ENCODE assay signal across 1 cellular context in the genomic region with DNA sequence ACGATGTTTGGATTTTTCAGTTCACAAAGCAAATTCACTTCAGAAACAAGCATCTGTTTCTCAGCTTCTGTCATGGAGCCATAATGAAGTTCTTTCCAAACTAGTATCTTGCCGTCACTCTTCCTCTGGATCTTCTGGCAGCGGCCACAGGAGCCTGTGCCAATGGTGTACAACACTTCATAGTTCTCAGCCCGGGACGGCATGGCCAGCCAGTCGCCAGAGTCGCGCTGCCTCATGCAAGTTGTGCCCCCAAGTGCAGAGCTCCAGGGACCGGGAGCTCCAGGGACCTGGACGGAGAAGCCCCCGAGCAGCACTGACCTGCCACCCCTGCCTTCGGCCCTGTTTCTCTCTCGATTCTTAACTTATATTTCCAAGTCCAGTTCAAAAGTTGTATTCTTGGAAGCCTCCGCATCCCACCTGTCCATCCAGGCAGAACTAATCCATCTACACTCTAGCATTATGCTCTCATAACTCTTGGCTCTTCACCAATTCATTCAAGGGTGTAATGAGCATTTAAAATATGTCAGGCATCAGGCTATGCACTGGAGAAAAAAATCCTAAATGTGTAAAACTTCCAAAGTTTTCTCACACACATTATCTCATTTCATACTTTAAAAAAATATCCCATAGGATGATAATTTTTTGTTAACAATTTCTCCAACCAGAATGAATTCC. TPM values are rescaled to one million over a fixed set of nuclear protein-coding genes. Genes with fewer than 3 reads are reported as not detected.
"Had no signal": no experiment of that assay in that cellular context is flagged by ENCODE, and none has a peak within 500 bp of the region (broad histone marks: within the 10 kb centered on the region; RNA-seq: fewer than 3 reads in every experiment).

No MANE protein-coding gene starts in this region.

RNA-seq across cellular contexts. Expression of a gene that starts 30.5 kb away (rescaled TPM):
- total RNA-seq: NCI-H460 had no signal
